Comparison of ENCODE assay signal across 20 cellular contexts in genomic region chr14:96903444-96904023, GRCh38.
DNase-seq lines count a peak whose midpoint lies in the region; ATAC-seq, FAIRE-seq and TF ChIP-seq lines count a peak whose summit lies in the region.
"Had no signal": no experiment of that assay in that cellular context is flagged by ENCODE, and none has a peak within 500 bp of the region (broad histone marks: within the 10 kb centered on the region; RNA-seq: fewer than 3 reads in every experiment).

No MANE protein-coding gene starts in this region.

- H3K27me3 Mint-ChIP-seq in progenitor cell of endocrine pancreas, result no peaks in the 10 kb centered on the region
- H3K27me3 Mint-ChIP-seq: CD4-positive, alpha-beta T cell had no signal

- peaks cover 2% of the 10 kb centered on the region for H3K9me3 Mint-ChIP-seq in progenitor cell of endocrine pancreas (ENCODE audit: low read depth)
- H3K9me3 Mint-ChIP-seq: CD4-positive, alpha-beta T cell; HFFc6 had no signal

- no peak for TF ChIP-seq POLR2A in A549 (IDR thresholded peaks at IDR 0.05; ENCODE audit: low read length)
- no peak for TF ChIP-seq POLR2A in K562 (conservative IDR thresholded peaks at IDR 0.05)

- H3K36me3 ChIP-seq in HEK293 (ENCODE audit: control insufficient read depth in 2 of 2, insufficient read depth in 1 of 2, low read length in 2 of 2) (peaks cover 0 to 2% of the 10 kb centered on the region in 2 experiments; a peak in 1 of 3 replicates), K562 (ENCODE audit: control insufficient read depth, insufficient read depth, low read length) (peaks cover 4% of the 10 kb centered on the region; the same call in 1 of the 3 replicates)
- H3K36me3 ChIP-seq: HAP-1 had no signal

- WGBS in A549 (ENCODE audit: missing lambda C conversion rate), result 91% methylated on average over 8 of the region's 8 CpGs
- 81% methylated on average over 8 of the region's 8 CpGs for WGBS in K562 (ENCODE audit: insufficient coverage, low coverage, missing lambda C conversion rate)

- H3K4me3 ChIP-seq in A549 (no peak overlapping the region), HEK293 (ENCODE audit: low read depth, low read length) (no peak overlapping the region), K562 (no peak overlapping the region)
- H3K4me3 ChIP-seq: HAP-1 had no signal

- no peaks in the 10 kb centered on the region for H4K20me1 ChIP-seq in K562 (replicated peaks; ENCODE audit: control insufficient read depth, insufficient read depth, low read length)

- in situ Hi-C loops in K562 (cut with MboI) (no loop called here), ACHN (cut with HindIII; ENCODE audit: low pct_ligation_motif_present, low pct_unique_long_range_greater_than_20kb, low sequenced_read_pairs) (no loop called here)

- TF ChIP-seq RAD21 in A549 (conservative IDR thresholded peaks at IDR 0.05 in 1 of 2, IDR thresholded peaks at IDR 0.05 in 1 of 2), result no peak
- TF ChIP-seq RAD21 in K562 (CRISPR knock-in tag; conservative IDR thresholded peaks at IDR 0.05 in 1 of 2, IDR thresholded peaks at IDR 0.05 in 1 of 2), result no peak

- POLR2A ChIA-PET in A549 (lab: Yijun Ruan, JAX), result no interaction called here
- POLR2A ChIA-PET in HEK293 (lab: Yijun Ruan, JAX), result no interaction called here
- POLR2A ChIA-PET in K562 (lab: Yijun Ruan, JAX), result interaction anchor here (0.6 to 2.0 kb wide), 2 partner anchors 11 to 14 kb away, joined by 3 to 4 read pairs; no protein-coding TSS in a partner anchor

- H3K4me3 Mint-ChIP-seq in progenitor cell of endocrine pancreas (ENCODE audit: low read depth), result no peak overlapping the region
- H3K4me3 Mint-ChIP-seq: CD4-positive, alpha-beta T cell; HFFc6 had no signal

- H3K36me3 Mint-ChIP-seq in progenitor cell of endocrine pancreas (ENCODE audit: insufficient read depth), result no peaks in the 10 kb centered on the region

- no peaks in the 10 kb centered on the region for H3K27me3 ChIP-seq in K562 (ENCODE audit: control insufficient read depth in 2 of 2, insufficient read depth in 2 of 2, low read length in 2 of 2)

- peaks cover 7% of the 10 kb centered on the region; the same call in 1 of the 3 replicates for H3K4me1 ChIP-seq in A549
- peaks cover 20% of the 10 kb centered on the region for H3K4me1 ChIP-seq in HEK293 (ENCODE audit: control insufficient read depth, insufficient read depth, low read length)
- H3K4me1 ChIP-seq in K562 (replicated peaks in 1 of 2; ENCODE audit: control insufficient read depth in 2 of 2, insufficient read depth in 2 of 2, low read length in 2 of 2), result no peaks in the 10 kb centered on the region
- H3K4me1 ChIP-seq: HAP-1 had no signal

- no peaks in the 10 kb centered on the region for H3K79me2 ChIP-seq in K562 (ENCODE audit: control insufficient read depth, insufficient read depth, low read length)

- intact Hi-C loops in K562 (cut with micrococcal nuclease), result no loop called here

- FAIRE-seq in A549 (lab: Jason Lieb, UNC) (no peak), K562 (lab: Jason Lieb, UNC) (peak; percentile 23)
- FAIRE-seq: D721Med, G401.6, GM12891, H1 had no signal

- H3K9ac ChIP-seq in K562 (ENCODE audit: insufficient read depth in 1 of 2, low read depth in 2 of 2, low read length in 2 of 2), result no peak overlapping the region

- no peak for ATAC-seq in A549
- ATAC-seq in K562, result no peak
- no peak for ATAC-seq in GM18517 (IDR thresholded peaks at IDR 0.05; ENCODE audit: unreplicated experiment)

- no peak overlapping the region for H3K27ac ChIP-seq in A549
- no peak overlapping the region for H3K27ac ChIP-seq in HEK293 (ENCODE audit: extremely low read depth, low read depth, low read length)
- H3K27ac ChIP-seq in K562 (ENCODE audit: extremely low read depth, low read depth, low read length), result no peak overlapping the region
- H3K27ac ChIP-seq: 22Rv1, HL-60 had no signal

- H3K27ac Mint-ChIP-seq in progenitor cell of endocrine pancreas, result peak overlapping the region; percentile 8
- H3K27ac Mint-ChIP-seq: CD4-positive, alpha-beta T cell; HFFc6 had no signal

- no peak for TF ChIP-seq EP300 in A549 (IDR thresholded peaks at IDR 0.05)
- no peak for TF ChIP-seq EP300 in K562 (IDR thresholded peaks at IDR 0.05; ENCODE audit: low read length)

- TF ChIP-seq CTCF in A549 (IDR thresholded peaks at IDR 0.05) (no peak), HEK293 (tag by site-specific recombination; IDR thresholded peaks at IDR 0.05) (no peak), K562 (IDR thresholded peaks at IDR 0.05 in 2 of 3, conservative IDR thresholded peaks at IDR 0.05 in 1 of 3; ENCODE audit: insufficient read depth in 2 of 3, low read depth in 1 of 3, low read length in 3 of 3) (no peak), progenitor cell of endocrine pancreas (IDR thresholded peaks at IDR 0.05; ENCODE audit: unreplicated experiment) (no peak)

- H3K4me2 ChIP-seq in A549, result 0 out of 3 replicates have a peak overlapping the region, but pooled peaks have one; percentile 17
- no peak overlapping the region for H3K4me2 ChIP-seq in K562 (ENCODE audit: insufficient read depth, low read length)

- no peak overlapping the region for H2AFZ ChIP-seq in K562 (ENCODE audit: low read depth, low read length)

- CTCF ChIA-PET in A549 (lab: Yijun Ruan, JAX), result no interaction called here
- CTCF ChIA-PET in HEK293 (lab: Yijun Ruan, JAX), result no interaction called here
- CTCF ChIA-PET in K562 (lab: Yijun Ruan, JAX; ENCODE audit: low intra/inter-chr PET ratio), result interaction anchor here (0.6 kb wide), 1 partner anchor 1747 kb away, joined by 4 read pairs; no protein-coding TSS in a partner anchor

- no TSS peak for BruUV-seq in K562 (replicated peaks; lab: Mats Ljungman, UMichigan)

- H3K9me3 ChIP-seq in A549, result no peaks in the 10 kb centered on the region
- no peaks in the 10 kb centered on the region for H3K9me3 ChIP-seq in HEK293 (ENCODE audit: control insufficient read depth, insufficient read depth, low read depth, low read length)
- H3K9me3 ChIP-seq in K562 (replicated peaks; ENCODE audit: control insufficient read depth, insufficient read depth, low read depth, low read length), result no peaks in the 10 kb centered on the region
- H3K9me3 ChIP-seq: HAP-1 had no signal

- no peaks in the 10 kb centered on the region for H3K9me1 ChIP-seq in K562 (ENCODE audit: control insufficient read depth, insufficient read depth, low read length)

- H3K4me1 Mint-ChIP-seq in progenitor cell of endocrine pancreas (ENCODE audit: low read depth), result peaks cover 4% of the 10 kb centered on the region

- DNase-seq in A549 (ENCODE audit: low read depth in 1 of 2, low spot score in 1 of 2), result no peak
- no peak for DNase-seq in K562 (ENCODE audit: extremely low read depth in 1 of 4, low spot score in 3 of 4)
- DNase-seq in progenitor cell of endocrine pancreas (ENCODE audit: low spot score, unreplicated experiment), result no peak
- no peak for DNase-seq in ACHN
- DNase-seq in NOMO-1 treated with DMSO at 0.1 percent for 48 hours (lab: John Stamatoyannopoulos, UW; ENCODE audit: unreplicated experiment), result no peak
- DNase-seq: C1 segment of cervical spinal cord; CD4-positive, alpha-beta T cell; DMS153; EL; HFFc6; KG1 had no signal

TF ChIP-seq in A549, 52 proteins besides CTCF, POLR2A, EP300 and RAD21 (continues in another document):
- no peak for TF ChIP-seq ZSCAN20 (CRISPR knock-in tag; IDR thresholded peaks at IDR 0.05)
- no peak for TF ChIP-seq NPAS2 (CRISPR knock-in tag; IDR thresholded peaks at IDR 0.05; ENCODE audit: borderline replicate concordance)
- no peak for TF ChIP-seq CBX2 (IDR thresholded peaks at IDR 0.05; ENCODE audit: borderline replicate concordance, low read depth)
- no peak for TF ChIP-seq ESRRA (IDR thresholded peaks at IDR 0.05; ENCODE audit: borderline replicate concordance, low read length)
- no peak for TF ChIP-seq PHF8 (IDR thresholded peaks at IDR 0.05; ENCODE audit: borderline replicate concordance, low read depth)
- no peak for TF ChIP-seq HES2 (IDR thresholded peaks at IDR 0.05)
- no peak for TF ChIP-seq HOXB5 (CRISPR knock-in tag; IDR thresholded peaks at IDR 0.05)
- no peak for TF ChIP-seq BHLHE40 (IDR thresholded peaks at IDR 0.05; ENCODE audit: low read depth, low read length)
- TF ChIP-seq MYC (IDR thresholded peaks at IDR 0.05; ENCODE audit: borderline replicate concordance, low read length), result no peak

TF ChIP-seq in HEK293, 187 proteins besides CTCF, POLR2A, EP300 and RAD21 (continues in another document):
- TF ChIP-seq ZNF837 (tag by site-specific recombination; IDR thresholded peaks at IDR 0.05), result no peak
- no peak for TF ChIP-seq ZNF785 (tag by site-specific recombination; IDR thresholded peaks at IDR 0.05)
- no peak for TF ChIP-seq ZFP69B (tag by site-specific recombination; IDR thresholded peaks at IDR 0.05)

TF ChIP-seq in K562, 482 proteins besides CTCF, POLR2A, EP300 and RAD21 (continues in another document):
- TF ChIP-seq KDM2B (CRISPR knock-in tag; IDR thresholded peaks at IDR 0.05), result no peak
- TF ChIP-seq BRF1 (IDR thresholded peaks at IDR 0.05; ENCODE audit: borderline replicate concordance, extremely low read depth, insufficient read length), result no peak
- TF ChIP-seq SMAD3 (CRISPR knock-in tag; conservative IDR thresholded peaks at IDR 0.05), result no peak
- TF ChIP-seq ZKSCAN1 (IDR thresholded peaks at IDR 0.05; ENCODE audit: low read depth, low read length), result no peak
- TF ChIP-seq CREB5 (CRISPR knock-in tag; IDR thresholded peaks at IDR 0.05), result no peak
- no peak for TF ChIP-seq MAFG (tag; conservative IDR thresholded peaks at IDR 0.05)
- TF ChIP-seq SRF (CRISPR knock-in tag; IDR thresholded peaks at IDR 0.05), result no peak
- no peak for TF ChIP-seq PYGO2 (tag; IDR thresholded peaks at IDR 0.05)
- no peak for TF ChIP-seq ZC3H11A (IDR thresholded peaks at IDR 0.05; ENCODE audit: low read depth, low read length)
- no peak for TF ChIP-seq CBX8 (IDR thresholded peaks at IDR 0.05; ENCODE audit: borderline replicate concordance, extremely low read depth, low read depth, low read length, poor library complexity, severe bottlenecking)
- no peak for TF ChIP-seq PCBP1 (IDR thresholded peaks at IDR 0.05; ENCODE audit: low read depth, low read length, poor library complexity, severe bottlenecking)
- TF ChIP-seq TCF15 (CRISPR knock-in tag; IDR thresholded peaks at IDR 0.05), result no peak
- no peak for TF ChIP-seq DACH1 (IDR thresholded peaks at IDR 0.05; ENCODE audit: partially characterized antibody)
